ENCODE assay signal across 9 cellular contexts in genomic region chr1:19010503-19010902, GRCh38. TPM values are rescaled to one million over a fixed set of nuclear protein-coding genes. Genes with fewer than 3 reads are reported as not detected.
DNase-seq lines count a peak whose midpoint lies in the region; ATAC-seq and TF ChIP-seq lines count a peak whose summit lies in the region.
"Had no signal": no experiment of that assay in that cellular context is flagged by ENCODE, and none has a peak within 500 bp of the region (broad histone marks: within the 10 kb centered on the region; RNA-seq: fewer than 3 reads in every experiment).

No MANE protein-coding gene starts in this region.

- H3K4me1 ChIP-seq in adipocyte (ENCODE audit: control insufficient read depth, insufficient read depth, low read length) (peaks cover 44% of the 10 kb centered on the region), lower lobe of right lung (peaks cover 25% of the 10 kb centered on the region), upper lobe of right lung (peaks cover 24% of the 10 kb centered on the region)

- ATAC-seq in activated T-cell treated with anti-CD3 and anti-CD28 coated beads, Interleukin-2, amount 50 U/mL, for 4 hours, result no peak
- ATAC-seq in lower lobe of right lung (peak; percentile 26 to 54), upper lobe of right lung (peak; percentile 40), HG02885 (IDR thresholded peaks at IDR 0.05; ENCODE audit: poor library complexity, unreplicated experiment) (no peak)

- peak overlapping the region; percentile 63 for H3K27ac ChIP-seq in lower lobe of right lung
- H3K27ac ChIP-seq in upper lobe of right lung, result peak overlapping the region; percentile 12
- H3K27ac ChIP-seq in substantia nigra (ENCODE audit: low read depth, low read length, poor library complexity, severe bottlenecking), result no peak overlapping the region

- TF ChIP-seq CTCF in lower lobe of right lung (IDR thresholded peaks at IDR 0.05), result no peak
- no peak for TF ChIP-seq CTCF in upper lobe of right lung (IDR thresholded peaks at IDR 0.05)

- no peaks in the 10 kb centered on the region for H3K36me3 Mint-ChIP-seq in activated T-cell treated with anti-CD3 and anti-CD28 coated beads, Interleukin-2, amount 50 U/mL, for 4 hours (ENCODE audit: insufficient read depth)

- H3K4me3 ChIP-seq in adipocyte (ENCODE audit: low read length) (peak overlapping the region; percentile 20), lower lobe of right lung (no peak overlapping the region), upper lobe of right lung (no peak overlapping the region)

- DNase-seq in activated T-cell treated with anti-CD3 and anti-CD28 coated beads, Interleukin-2, amount 50 U/mL, for 4 hours, result no peak
- DNase-seq in activated T-cell treated with anti-CD3 and anti-CD28 coated beads, Interleukin-2, amount 50 U/mL, for 1 hour, result no peak
- DNase-seq in adipocyte (ENCODE audit: low read depth) (no peak), lower lobe of right lung (no peak), upper lobe of right lung (no peak), substantia nigra (lab: John Stamatoyannopoulos, UW) (no peak), HuH-7.5 (ENCODE audit: low spot score) (no peak)
- DNase-seq: H7 had no signal

- H3K9me3 Mint-ChIP-seq in activated T-cell treated with anti-CD3 and anti-CD28 coated beads, Interleukin-2, amount 50 U/mL, for 4 hours, result no peaks in the 10 kb centered on the region

- H3K36me3 ChIP-seq in adipocyte (ENCODE audit: control insufficient read depth, insufficient read depth, low read length, severe bottlenecking), result no peaks in the 10 kb centered on the region
- H3K36me3 ChIP-seq in lower lobe of right lung, result no peaks in the 10 kb centered on the region
- H3K36me3 ChIP-seq in upper lobe of right lung, result no peaks in the 10 kb centered on the region

- no peaks in the 10 kb centered on the region for H3K9me3 ChIP-seq in adipocyte (ENCODE audit: control insufficient read depth, low read length)
- H3K9me3 ChIP-seq in lower lobe of right lung, result no peaks in the 10 kb centered on the region
- no peaks in the 10 kb centered on the region for H3K9me3 ChIP-seq in upper lobe of right lung

- H3K27me3 Mint-ChIP-seq in activated T-cell treated with anti-CD3 and anti-CD28 coated beads, Interleukin-2, amount 50 U/mL, for 4 hours (ENCODE audit: low read depth), result peaks cover 11% of the 10 kb centered on the region

- peak overlapping the region; percentile 53 for H3K9ac ChIP-seq in adipocyte (ENCODE audit: low read length)

- H3K4me1 Mint-ChIP-seq in activated T-cell treated with anti-CD3 and anti-CD28 coated beads, Interleukin-2, amount 50 U/mL, for 4 hours (ENCODE audit: low read depth), result peaks cover 25% of the 10 kb centered on the region

- H3K27me3 ChIP-seq in adipocyte (replicated peaks; ENCODE audit: control insufficient read depth, insufficient read depth, low read length) (no peaks in the 10 kb centered on the region), lower lobe of right lung (ENCODE audit: low read depth) (no peaks in the 10 kb centered on the region), upper lobe of right lung (no peaks in the 10 kb centered on the region)

- intact Hi-C loops in lower lobe of right lung (cut with DNase I) (no loop called here), upper lobe of right lung (cut with DNase I) (no loop called here)

- peak overlapping the region; percentile 17 for H3K4me3 Mint-ChIP-seq in activated T-cell treated with anti-CD3 and anti-CD28 coated beads, Interleukin-2, amount 50 U/mL, for 4 hours

RNA-seq across cellular contexts. Expression of gene IFFO2, which starts 54.0 kb away (rescaled TPM):
- total RNA-seq in activated T-cell treated with anti-CD3 and anti-CD28 coated beads, Interleukin-2, amount 50 U/mL, for 4 hours, result 10 to 100 TPM; 36.0 to 47.6 (median 36.1) TPM
- total RNA-seq in lower lobe of right lung, result 9.8 TPM
- 15.4 TPM for total RNA-seq in upper lobe of right lung

Comparison
In these comparisons a context has a peak if more than half of its experiments do, and no peak if none do; other contexts are left out.
1. ATAC-seq: peak in lower lobe of right lung (2 of 2) and upper lobe of right lung (single experiment); none in activated T-cell treated with anti-CD3 and anti-CD28 coated beads, Interleukin-2, amount 50 U/mL, for 4 hours (0 of 2) and HG02885 (single experiment).